In the genomic region with DNA sequence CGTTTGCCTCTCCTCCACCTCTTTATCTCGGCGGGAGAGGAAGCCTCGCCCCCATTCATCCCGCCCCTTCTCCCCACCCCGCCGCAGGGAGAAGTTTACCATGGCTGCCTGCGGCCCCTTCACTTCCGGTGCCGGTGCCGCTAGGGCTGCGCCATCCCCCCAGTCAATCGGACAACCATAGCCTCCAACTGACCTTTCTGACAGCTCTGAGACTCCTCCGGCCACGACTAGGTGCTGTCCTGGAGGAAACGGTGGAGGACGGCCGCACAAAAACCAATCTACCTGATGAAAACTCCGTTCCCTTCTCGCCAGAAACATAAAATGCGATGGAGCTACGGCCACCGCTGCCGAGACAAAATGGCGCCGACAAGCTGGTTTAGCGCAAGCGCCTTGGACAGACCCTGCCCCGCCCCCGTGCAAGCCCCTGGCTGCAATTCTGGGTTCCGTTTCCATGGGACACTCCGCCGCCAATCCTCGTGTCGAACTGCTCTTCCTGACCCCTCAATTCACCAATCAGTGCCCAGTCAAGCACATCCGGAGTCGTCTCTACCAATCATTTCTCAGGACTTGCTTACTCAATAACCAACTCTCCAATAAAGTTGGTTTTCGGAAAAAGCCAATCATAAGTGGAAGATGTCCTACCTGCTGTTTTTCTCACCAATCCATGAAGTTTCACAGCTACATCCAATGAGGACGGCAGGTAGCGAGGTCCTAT, we compare ENCODE assay signal across 1 cellular context.
A peak's percentile ranks its signal among the peaks of the same experiment; 100 is the strongest.
TF ChIP-seq lines count a peak whose summit lies in the region.

No MANE protein-coding gene starts in this region.

TF ChIP-seq in HepG2, 621 proteins besides CTCF, POLR2A, EP300 and RAD21 (continued from another document and continues in another):
- TF ChIP-seq, protein P1, sequence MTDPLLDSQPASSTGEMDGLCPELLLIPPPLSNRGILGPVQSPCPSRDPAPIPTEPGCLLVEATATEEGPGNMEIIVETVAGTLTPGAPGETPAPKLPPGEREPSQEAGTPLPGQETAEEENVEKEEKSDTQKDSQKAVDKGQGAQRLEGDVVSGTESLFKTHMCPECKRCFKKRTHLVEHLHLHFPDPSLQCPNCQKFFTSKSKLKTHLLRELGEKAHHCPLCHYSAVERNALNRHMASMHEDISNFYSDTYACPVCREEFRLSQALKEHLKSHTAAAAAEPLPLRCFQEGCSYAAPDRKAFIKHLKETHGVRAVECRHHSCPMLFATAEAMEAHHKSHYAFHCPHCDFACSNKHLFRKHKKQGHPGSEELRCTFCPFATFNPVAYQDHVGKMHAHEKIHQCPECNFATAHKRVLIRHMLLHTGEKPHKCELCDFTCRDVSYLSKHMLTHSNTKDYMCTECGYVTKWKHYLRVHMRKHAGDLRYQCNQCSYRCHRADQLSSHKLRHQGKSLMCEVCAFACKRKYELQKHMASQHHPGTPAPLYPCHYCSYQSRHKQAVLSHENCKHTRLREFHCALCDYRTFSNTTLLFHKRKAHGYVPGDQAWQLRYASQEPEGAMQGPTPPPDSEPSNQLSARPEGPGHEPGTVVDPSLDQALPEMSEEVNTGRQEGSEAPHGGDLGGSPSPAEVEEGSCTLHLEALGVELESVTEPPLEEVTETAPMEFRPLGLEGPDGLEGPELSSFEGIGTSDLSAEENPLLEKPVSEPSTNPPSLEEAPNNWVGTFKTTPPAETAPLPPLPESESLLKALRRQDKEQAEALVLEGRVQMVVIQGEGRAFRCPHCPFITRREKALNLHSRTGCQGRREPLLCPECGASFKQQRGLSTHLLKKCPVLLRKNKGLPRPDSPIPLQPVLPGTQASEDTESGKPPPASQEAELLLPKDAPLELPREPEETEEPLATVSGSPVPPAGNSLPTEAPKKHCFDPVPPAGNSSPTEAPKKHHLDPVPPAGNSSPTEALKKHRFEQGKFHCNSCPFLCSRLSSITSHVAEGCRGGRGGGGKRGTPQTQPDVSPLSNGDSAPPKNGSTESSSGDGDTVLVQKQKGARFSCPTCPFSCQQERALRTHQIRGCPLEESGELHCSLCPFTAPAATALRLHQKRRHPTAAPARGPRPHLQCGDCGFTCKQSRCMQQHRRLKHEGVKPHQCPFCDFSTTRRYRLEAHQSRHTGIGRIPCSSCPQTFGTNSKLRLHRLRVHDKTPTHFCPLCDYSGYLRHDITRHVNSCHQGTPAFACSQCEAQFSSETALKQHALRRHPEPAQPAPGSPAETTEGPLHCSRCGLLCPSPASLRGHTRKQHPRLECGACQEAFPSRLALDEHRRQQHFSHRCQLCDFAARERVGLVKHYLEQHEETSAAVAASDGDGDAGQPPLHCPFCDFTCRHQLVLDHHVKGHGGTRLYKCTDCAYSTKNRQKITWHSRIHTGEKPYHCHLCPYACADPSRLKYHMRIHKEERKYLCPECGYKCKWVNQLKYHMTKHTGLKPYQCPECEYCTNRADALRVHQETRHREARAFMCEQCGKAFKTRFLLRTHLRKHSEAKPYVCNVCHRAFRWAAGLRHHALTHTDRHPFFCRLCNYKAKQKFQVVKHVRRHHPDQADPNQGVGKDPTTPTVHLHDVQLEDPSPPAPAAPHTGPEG (CRISPR knock-in tag; IDR thresholded peaks at IDR 0.05), result peak; percentile 73; the same call in 1 of the 2 replicates
- TF ChIP-seq, protein P2, sequence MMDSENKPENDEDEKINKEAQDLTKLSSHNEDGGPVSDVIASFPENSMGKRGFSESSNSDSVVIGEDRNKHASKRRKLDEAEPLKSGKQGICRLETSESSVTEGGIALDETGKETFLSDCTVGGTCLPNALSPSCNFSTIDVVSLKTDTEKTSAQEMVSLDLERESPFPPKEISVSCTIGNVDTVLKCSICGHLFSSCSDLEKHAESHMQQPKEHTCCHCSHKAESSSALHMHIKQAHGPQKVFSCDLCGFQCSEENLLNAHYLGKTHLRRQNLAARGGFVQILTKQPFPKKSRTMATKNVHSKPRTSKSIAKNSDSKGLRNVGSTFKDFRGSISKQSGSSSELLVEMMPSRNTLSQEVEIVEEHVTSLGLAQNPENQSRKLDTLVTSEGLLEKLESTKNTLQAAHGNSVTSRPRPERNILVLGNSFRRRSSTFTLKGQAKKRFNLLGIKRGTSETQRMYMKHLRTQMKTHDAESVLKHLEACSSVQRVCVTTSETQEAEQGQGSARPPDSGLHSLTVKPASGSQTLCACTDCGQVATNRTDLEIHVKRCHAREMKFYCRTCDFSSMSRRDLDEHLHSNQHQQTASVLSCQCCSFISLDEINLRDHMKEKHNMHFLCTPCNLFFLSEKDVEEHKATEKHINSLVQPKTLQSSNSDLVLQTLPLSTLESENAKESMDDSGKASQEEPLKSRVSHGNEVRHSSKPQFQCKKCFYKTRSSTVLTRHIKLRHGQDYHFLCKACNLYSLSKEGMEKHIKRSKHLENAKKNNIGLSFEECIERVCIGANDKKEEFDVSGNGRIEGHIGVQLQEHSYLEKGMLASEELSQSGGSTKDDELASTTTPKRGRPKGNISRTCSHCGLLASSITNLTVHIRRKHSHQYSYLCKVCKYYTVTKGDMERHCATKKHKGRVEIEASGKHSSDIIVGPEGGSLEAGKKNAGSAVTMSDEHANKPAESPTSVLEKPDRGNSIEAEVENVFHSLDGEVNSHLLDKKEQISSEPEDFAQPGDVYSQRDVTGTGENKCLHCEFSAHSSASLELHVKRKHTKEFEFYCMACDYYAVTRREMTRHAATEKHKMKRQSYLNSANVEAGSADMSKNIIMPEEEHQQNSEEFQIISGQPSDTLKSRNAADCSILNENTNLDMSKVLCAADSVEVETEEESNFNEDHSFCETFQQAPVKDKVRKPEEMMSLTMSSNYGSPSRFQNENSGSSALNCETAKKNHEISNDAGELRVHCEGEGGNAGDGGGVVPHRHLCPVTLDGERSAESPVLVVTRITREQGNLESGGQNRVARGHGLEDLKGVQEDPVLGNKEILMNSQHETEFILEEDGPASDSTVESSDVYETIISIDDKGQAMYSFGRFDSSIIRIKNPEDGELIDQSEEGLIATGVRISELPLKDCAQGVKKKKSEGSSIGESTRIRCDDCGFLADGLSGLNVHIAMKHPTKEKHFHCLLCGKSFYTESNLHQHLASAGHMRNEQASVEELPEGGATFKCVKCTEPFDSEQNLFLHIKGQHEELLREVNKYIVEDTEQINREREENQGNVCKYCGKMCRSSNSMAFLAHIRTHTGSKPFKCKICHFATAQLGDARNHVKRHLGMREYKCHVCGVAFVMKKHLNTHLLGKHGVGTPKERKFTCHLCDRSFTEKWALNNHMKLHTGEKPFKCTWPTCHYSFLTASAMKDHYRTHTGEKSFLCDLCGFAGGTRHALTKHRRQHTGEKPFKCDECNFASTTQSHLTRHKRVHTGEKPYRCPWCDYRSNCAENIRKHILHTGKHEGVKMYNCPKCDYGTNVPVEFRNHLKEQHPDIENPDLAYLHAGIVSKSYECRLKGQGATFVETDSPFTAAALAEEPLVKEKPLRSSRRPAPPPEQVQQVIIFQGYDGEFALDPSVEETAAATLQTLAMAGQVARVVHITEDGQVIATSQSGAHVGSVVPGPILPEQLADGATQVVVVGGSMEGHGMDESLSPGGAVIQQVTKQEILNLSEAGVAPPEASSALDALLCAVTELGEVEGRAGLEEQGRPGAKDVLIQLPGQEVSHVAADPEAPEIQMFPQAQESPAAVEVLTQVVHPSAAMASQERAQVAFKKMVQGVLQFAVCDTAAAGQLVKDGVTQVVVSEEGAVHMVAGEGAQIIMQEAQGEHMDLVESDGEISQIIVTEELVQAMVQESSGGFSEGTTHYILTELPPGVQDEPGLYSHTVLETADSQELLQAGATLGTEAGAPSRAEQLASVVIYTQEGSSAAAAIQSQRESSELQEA (CRISPR knock-in tag; IDR thresholded peaks at IDR 0.05; ENCODE audit: not compliant biosample characterization), result no peak
- no peak for TF ChIP-seq IRX3 (CRISPR knock-in tag; IDR thresholded peaks at IDR 0.05; ENCODE audit: borderline replicate concordance, low read depth)
- TF ChIP-seq ZNF263 (CRISPR knock-in tag; IDR thresholded peaks at IDR 0.05), result peak; percentile 32; the same call in 1 of the 2 replicates
- TF ChIP-seq RXRA (CRISPR knock-in tag; IDR thresholded peaks at IDR 0.05), result no peak
- no peak for TF ChIP-seq CENPX (CRISPR knock-in tag; IDR thresholded peaks at IDR 0.05)
- TF ChIP-seq ZMYM2 (CRISPR knock-in tag; IDR thresholded peaks at IDR 0.05), result no peak; the same call in 1 of the 2 replicates
- TF ChIP-seq ETV5 (CRISPR knock-in tag; IDR thresholded peaks at IDR 0.05; ENCODE audit: borderline replicate concordance), result peak; percentile 57; the same call in 1 of the 2 replicates
- TF ChIP-seq ATF1 (CRISPR knock-in tag; IDR thresholded peaks at IDR 0.05), result peak; percentile 69; the same call in 1 of the 2 replicates
- TF ChIP-seq, protein P3, sequence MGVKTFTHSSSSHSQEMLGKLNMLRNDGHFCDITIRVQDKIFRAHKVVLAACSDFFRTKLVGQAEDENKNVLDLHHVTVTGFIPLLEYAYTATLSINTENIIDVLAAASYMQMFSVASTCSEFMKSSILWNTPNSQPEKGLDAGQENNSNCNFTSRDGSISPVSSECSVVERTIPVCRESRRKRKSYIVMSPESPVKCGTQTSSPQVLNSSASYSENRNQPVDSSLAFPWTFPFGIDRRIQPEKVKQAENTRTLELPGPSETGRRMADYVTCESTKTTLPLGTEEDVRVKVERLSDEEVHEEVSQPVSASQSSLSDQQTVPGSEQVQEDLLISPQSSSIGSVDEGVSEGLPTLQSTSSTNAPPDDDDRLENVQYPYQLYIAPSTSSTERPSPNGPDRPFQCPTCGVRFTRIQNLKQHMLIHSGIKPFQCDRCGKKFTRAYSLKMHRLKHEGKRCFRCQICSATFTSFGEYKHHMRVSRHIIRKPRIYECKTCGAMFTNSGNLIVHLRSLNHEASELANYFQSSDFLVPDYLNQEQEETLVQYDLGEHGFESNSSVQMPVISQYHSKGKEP (CRISPR knock-in tag; IDR thresholded peaks at IDR 0.05), result no peak
- TF ChIP-seq FOXA1 (IDR thresholded peaks at IDR 0.05), result no peak
- TF ChIP-seq FOXA1 (CRISPR knock-in tag; IDR thresholded peaks at IDR 0.05), result peak; percentile 48; the same call in 1 of the 2 replicates
- no peak for TF ChIP-seq KDM1A (CRISPR knock-in tag; IDR thresholded peaks at IDR 0.05)
- no peak for TF ChIP-seq GFI1 (CRISPR knock-in tag; IDR thresholded peaks at IDR 0.05; ENCODE audit: borderline replicate concordance)
- no peak for TF ChIP-seq TCF7 (IDR thresholded peaks at IDR 0.05; ENCODE audit: low read depth)
- TF ChIP-seq ZFX (CRISPR knock-in tag; IDR thresholded peaks at IDR 0.05; ENCODE audit: low read depth), result peak; percentile 65
- TF ChIP-seq, protein P4, sequence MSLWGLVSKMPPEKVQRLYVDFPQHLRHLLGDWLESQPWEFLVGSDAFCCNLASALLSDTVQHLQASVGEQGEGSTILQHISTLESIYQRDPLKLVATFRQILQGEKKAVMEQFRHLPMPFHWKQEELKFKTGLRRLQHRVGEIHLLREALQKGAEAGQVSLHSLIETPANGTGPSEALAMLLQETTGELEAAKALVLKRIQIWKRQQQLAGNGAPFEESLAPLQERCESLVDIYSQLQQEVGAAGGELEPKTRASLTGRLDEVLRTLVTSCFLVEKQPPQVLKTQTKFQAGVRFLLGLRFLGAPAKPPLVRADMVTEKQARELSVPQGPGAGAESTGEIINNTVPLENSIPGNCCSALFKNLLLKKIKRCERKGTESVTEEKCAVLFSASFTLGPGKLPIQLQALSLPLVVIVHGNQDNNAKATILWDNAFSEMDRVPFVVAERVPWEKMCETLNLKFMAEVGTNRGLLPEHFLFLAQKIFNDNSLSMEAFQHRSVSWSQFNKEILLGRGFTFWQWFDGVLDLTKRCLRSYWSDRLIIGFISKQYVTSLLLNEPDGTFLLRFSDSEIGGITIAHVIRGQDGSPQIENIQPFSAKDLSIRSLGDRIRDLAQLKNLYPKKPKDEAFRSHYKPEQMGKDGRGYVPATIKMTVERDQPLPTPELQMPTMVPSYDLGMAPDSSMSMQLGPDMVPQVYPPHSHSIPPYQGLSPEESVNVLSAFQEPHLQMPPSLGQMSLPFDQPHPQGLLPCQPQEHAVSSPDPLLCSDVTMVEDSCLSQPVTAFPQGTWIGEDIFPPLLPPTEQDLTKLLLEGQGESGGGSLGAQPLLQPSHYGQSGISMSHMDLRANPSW (CRISPR knock-in tag; IDR thresholded peaks at IDR 0.05; ENCODE audit: borderline replicate concordance), result no peak
- TF ChIP-seq, protein P5, sequence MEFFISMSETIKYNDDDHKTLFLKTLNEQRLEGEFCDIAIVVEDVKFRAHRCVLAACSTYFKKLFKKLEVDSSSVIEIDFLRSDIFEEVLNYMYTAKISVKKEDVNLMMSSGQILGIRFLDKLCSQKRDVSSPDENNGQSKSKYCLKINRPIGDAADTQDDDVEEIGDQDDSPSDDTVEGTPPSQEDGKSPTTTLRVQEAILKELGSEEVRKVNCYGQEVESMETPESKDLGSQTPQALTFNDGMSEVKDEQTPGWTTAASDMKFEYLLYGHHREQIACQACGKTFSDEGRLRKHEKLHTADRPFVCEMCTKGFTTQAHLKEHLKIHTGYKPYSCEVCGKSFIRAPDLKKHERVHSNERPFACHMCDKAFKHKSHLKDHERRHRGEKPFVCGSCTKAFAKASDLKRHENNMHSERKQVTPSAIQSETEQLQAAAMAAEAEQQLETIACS (CRISPR knock-in tag; IDR thresholded peaks at IDR 0.05), result no peak
- TF ChIP-seq ZNF788 (CRISPR knock-in tag; IDR thresholded peaks at IDR 0.05; ENCODE audit: borderline replicate concordance), result no peak
- no peak for TF ChIP-seq RORA (CRISPR knock-in tag; IDR thresholded peaks at IDR 0.05)
- TF ChIP-seq, protein P6, sequence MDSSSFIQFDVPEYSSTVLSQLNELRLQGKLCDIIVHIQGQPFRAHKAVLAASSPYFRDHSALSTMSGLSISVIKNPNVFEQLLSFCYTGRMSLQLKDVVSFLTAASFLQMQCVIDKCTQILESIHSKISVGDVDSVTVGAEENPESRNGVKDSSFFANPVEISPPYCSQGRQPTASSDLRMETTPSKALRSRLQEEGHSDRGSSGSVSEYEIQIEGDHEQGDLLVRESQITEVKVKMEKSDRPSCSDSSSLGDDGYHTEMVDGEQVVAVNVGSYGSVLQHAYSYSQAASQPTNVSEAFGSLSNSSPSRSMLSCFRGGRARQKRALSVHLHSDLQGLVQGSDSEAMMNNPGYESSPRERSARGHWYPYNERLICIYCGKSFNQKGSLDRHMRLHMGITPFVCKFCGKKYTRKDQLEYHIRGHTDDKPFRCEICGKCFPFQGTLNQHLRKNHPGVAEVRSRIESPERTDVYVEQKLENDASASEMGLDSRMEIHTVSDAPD (CRISPR knock-in tag; IDR thresholded peaks at IDR 0.05), result no peak
- no peak for TF ChIP-seq ZNF841 (CRISPR knock-in tag; IDR thresholded peaks at IDR 0.05; ENCODE audit: borderline replicate concordance)
- no peak for TF ChIP-seq NFIC (IDR thresholded peaks at IDR 0.05; ENCODE audit: low read length)
- peak; percentile 91 for TF ChIP-seq PHF8 (CRISPR knock-in tag; IDR thresholded peaks at IDR 0.05)
- 0 out of 2 replicates have a peak, but pooled peaks have one; percentile 27 for TF ChIP-seq ZMYM3 (CRISPR knock-in tag; IDR thresholded peaks at IDR 0.05)
- no peak; the same call in 1 of the 2 replicates for TF ChIP-seq SATB2 (CRISPR knock-in tag; IDR thresholded peaks at IDR 0.05)
- TF ChIP-seq, protein P7, sequence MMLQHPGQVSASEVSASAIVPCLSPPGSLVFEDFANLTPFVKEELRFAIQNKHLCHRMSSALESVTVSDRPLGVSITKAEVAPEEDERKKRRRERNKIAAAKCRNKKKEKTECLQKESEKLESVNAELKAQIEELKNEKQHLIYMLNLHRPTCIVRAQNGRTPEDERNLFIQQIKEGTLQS (CRISPR knock-in tag; IDR thresholded peaks at IDR 0.05), result 0 out of 2 replicates have a peak, but pooled peaks have one; percentile 34
- peak; percentile 96 for TF ChIP-seq GABPB1 (CRISPR knock-in tag; IDR thresholded peaks at IDR 0.05)
